ENCODE assay signal across 19 cellular contexts in the genomic region with DNA sequence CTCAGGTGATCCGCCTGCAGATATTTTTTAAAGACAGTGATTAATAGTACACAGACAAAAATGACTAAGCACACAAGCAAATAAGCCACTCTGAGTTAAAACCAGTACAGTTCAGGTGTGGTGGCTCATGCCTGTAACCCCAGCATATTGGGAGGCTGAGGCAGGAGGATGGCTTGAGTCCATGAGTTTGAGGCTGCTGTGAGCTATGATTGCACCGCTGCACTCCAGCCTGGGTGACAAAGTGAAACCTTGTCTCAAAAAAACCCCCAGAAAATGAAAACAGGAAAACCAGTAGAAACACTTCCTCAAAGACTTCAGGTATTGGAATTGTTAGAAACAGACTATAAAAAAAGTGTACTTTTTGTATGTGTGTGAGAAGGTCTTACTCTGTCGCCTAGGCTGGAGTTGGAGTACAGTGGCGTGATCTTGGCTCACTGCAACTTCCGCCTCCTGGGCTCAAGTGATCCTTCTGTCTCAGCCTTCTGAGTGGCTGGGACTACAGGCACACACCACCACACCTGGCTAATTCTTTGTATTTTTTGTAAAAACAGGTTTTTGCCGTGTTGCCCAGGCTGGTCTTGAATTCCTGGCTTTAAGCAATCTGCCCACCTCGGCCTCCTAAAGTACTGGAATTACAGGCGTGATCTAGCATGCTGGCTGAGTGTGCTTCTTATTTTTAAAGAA. TPM values are rescaled to one million over a fixed set of nuclear protein-coding genes. Genes with fewer than 3 reads are reported as not detected.
A peak's percentile ranks its signal among the peaks of the same experiment; 100 is the strongest.
DNase-seq lines count a peak whose midpoint lies in the region; ATAC-seq and TF ChIP-seq lines count a peak whose summit lies in the region.
"Had no signal": no experiment of that assay in that cellular context is flagged by ENCODE, and none has a peak within 500 bp of the region (broad histone marks: within the 10 kb centered on the region; RNA-seq: fewer than 3 reads in every experiment).

No MANE protein-coding gene starts in this region.

- H3K4me3 ChIP-seq in BLaER1 (no peak overlapping the region), GM12865 (ENCODE audit: low read depth, low read length) (no peak overlapping the region)
- H3K4me3 ChIP-seq: GM23338, PC-9, SJSA1 had no signal

- CTCF ChIA-PET in activated CD8-positive, alpha-beta T cell treated with anti-CD3 and anti-CD28 coated beads, Interleukin-2, amount 10 ng/mL, durations not matched to agents 7 days and 5 days (lab: Charles Lee): interaction anchor here (0.7 to 1.9 kb wide), 4 partner anchors 9 to 34 kb away, joined by 3 to 12 read pairs (median 4); no protein-coding TSS in a partner anchor

- no peaks in the 10 kb centered on the region for H3K27me3 Mint-ChIP-seq in activated CD8-positive, alpha-beta T cell treated with anti-CD3 and anti-CD28 coated beads, Interleukin-2, amount 10 ng/mL, durations not matched to agents 7 days and 5 days (ENCODE audit: low read depth)

- 0 out of 2 replicates have a peak, but pooled peaks cover 8% of the 10 kb centered on the region for H4K20me1 ChIP-seq in BLaER1

- H3K27me3 ChIP-seq in BLaER1: no peaks in the 10 kb centered on the region
- H3K27me3 ChIP-seq: foreskin keratinocyte, SJSA1 had no signal

- H3K36me3 Mint-ChIP-seq in activated CD8-positive, alpha-beta T cell treated with anti-CD3 and anti-CD28 coated beads, Interleukin-2, amount 10 ng/mL, durations not matched to agents 7 days and 5 days (ENCODE audit: low read depth): peaks cover 44% of the 10 kb centered on the region

- peaks cover 14% of the 10 kb centered on the region for H3K4me1 ChIP-seq in BLaER1
- H3K4me1 ChIP-seq: foreskin keratinocyte, SJSA1 had no signal

- H3K27ac ChIP-seq in BLaER1: no peak overlapping the region
- H3K27ac ChIP-seq: foreskin keratinocyte, KMS-11, PC-9, SJSA1 had no signal

- POLR2A ChIA-PET in activated CD8-positive, alpha-beta T cell treated with anti-CD3 and anti-CD28 coated beads, Interleukin-2, amount 10 ng/mL, durations not matched to agents 7 days and 5 days (lab: Charles Lee): interaction anchor here (1.3 kb wide), 1 partner anchor 15 kb away, joined by 3 read pairs; no protein-coding TSS in a partner anchor

- peaks cover 22% of the 10 kb centered on the region for H3K4me1 Mint-ChIP-seq in activated CD8-positive, alpha-beta T cell treated with anti-CD3 and anti-CD28 coated beads, Interleukin-2, amount 10 ng/mL, durations not matched to agents 7 days and 5 days (ENCODE audit: low read depth)
- H3K4me1 Mint-ChIP-seq: GM23338 had no signal

- DNase-seq in GM12865 (ENCODE audit: low read depth): peak; percentile 35
- no peak for DNase-seq in activated CD8-positive, alpha-beta T cell treated with anti-CD3 and anti-CD28 coated beads, Interleukin-2, amount 10 ng/mL, durations not matched to agents 7 days and 5 days
- peak; percentile 23 for DNase-seq in medulla oblongata (ENCODE audit: extremely low spot score)
- DNase-seq in activated effector memory CD4-positive, alpha-beta T cell treated with anti-CD3 and anti-CD28 coated beads, Interleukin-2, amount 50 U/mL, for 16 hours: no peak
- DNase-seq in NCI-H128 (lab: John Stamatoyannopoulos, UW; ENCODE audit: unreplicated experiment): no peak
- DNase-seq in epidermal melanocyte (ENCODE audit: insufficient read length, low spot score): no peak
- DNase-seq: activated CD4-positive, alpha-beta T cell treated with anti-CD3 and anti-CD28 coated beads for 48 hours; Calu3; foreskin keratinocyte; NCI-H1092; NCI-H748 treated with DMSO at 0.1 percent for 48 hours; PC-9; stimulated activated CD4-positive, alpha-beta T cell treated with anti-CD3 and anti-CD28 coated beads, Interleukin-2, amount 100 ng/mL, for 48 hours; T1000 had no signal

- no peak overlapping the region for H3K9ac ChIP-seq in BLaER1
- H3K9ac ChIP-seq: KMS-11 had no signal

- H3K4me3 Mint-ChIP-seq in activated CD8-positive, alpha-beta T cell treated with anti-CD3 and anti-CD28 coated beads, Interleukin-2, amount 10 ng/mL, durations not matched to agents 7 days and 5 days: no peak overlapping the region
- H3K4me3 Mint-ChIP-seq: GM23338 had no signal

- no peak for TF ChIP-seq CTCF in GM12865 (IDR thresholded peaks at IDR 0.05; ENCODE audit: insufficient read depth, low read depth, low read length, missing control alignments)

- no peak for ATAC-seq in activated CD8-positive, alpha-beta T cell treated with anti-CD3 and anti-CD28 coated beads, Interleukin-2, amount 10 ng/mL, durations not matched to agents 7 days and 5 days
- no peak for ATAC-seq in HG03196 (IDR thresholded peaks at IDR 0.05; ENCODE audit: unreplicated experiment)
- ATAC-seq: foreskin keratinocyte, GM23338 had no signal

- peak overlapping the region; percentile 17 for H3K4me2 ChIP-seq in BLaER1
- H3K4me2 ChIP-seq: GM23338, KMS-11, PC-9 had no signal

- H3K36me3 ChIP-seq in BLaER1: peaks cover 97% of the 10 kb centered on the region

- H3K9me3 ChIP-seq in BLaER1: peaks cover 12% of the 10 kb centered on the region; the same call in 1 of the 2 replicates

- peak overlapping the region; percentile 77 for H3K27ac Mint-ChIP-seq in activated CD8-positive, alpha-beta T cell treated with anti-CD3 and anti-CD28 coated beads, Interleukin-2, amount 10 ng/mL, durations not matched to agents 7 days and 5 days
- H3K27ac Mint-ChIP-seq: GM23338 had no signal

- no peaks in the 10 kb centered on the region for H3K9me3 Mint-ChIP-seq in activated CD8-positive, alpha-beta T cell treated with anti-CD3 and anti-CD28 coated beads, Interleukin-2, amount 10 ng/mL, durations not matched to agents 7 days and 5 days (ENCODE audit: insufficient read depth)
- H3K9me3 Mint-ChIP-seq: GM23338 had no signal

RNA-seq across cellular contexts. Expression of gene PPP6R2, which starts 33.1 kb away (rescaled TPM):
- 10 to 100 TPM; 62.1 to 64.9 TPM for total RNA-seq in activated CD8-positive, alpha-beta T cell treated with anti-CD3 and anti-CD28 coated beads, Interleukin-2, amount 10 ng/mL, durations not matched to agents 7 days and 5 days

RNA-seq across cellular contexts. Expression of gene DENND6B, which starts 49.4 kb away (rescaled TPM):
- 1 to 10 TPM; 6.0 to 7.0 TPM for total RNA-seq in activated CD8-positive, alpha-beta T cell treated with anti-CD3 and anti-CD28 coated beads, Interleukin-2, amount 10 ng/mL, durations not matched to agents 7 days and 5 days

Comparison
In these comparisons a context has a peak if more than half of its experiments do, and no peak if none do; other contexts are left out.
1. DNase-seq: peak in GM12865 (single experiment) and medulla oblongata (single experiment); none in activated CD8-positive, alpha-beta T cell treated with anti-CD3 and anti-CD28 coated beads, Interleukin-2, amount 10 ng/mL, durations not matched to agents 7 days and 5 days (single experiment), activated effector memory CD4-positive, alpha-beta T cell treated with anti-CD3 and anti-CD28 coated beads, Interleukin-2, amount 50 U/mL, for 16 hours (single experiment), NCI-H128 (single experiment) and epidermal melanocyte (single experiment).